In genomic region chr14:22315336-22315735, GRCh38 we compare ENCODE assay signal across 1 cellular context.
TF ChIP-seq lines count a peak whose summit lies in the region.

No MANE protein-coding gene starts in this region.

TF ChIP-seq in IMR-90, 13 proteins besides CTCF, POLR2A, EP300 and RAD21:
- TF ChIP-seq CEBPB (IDR thresholded peaks at IDR 0.05; ENCODE audit: low read depth, low read length) (no peak), NFE2L2 (IDR thresholded peaks at IDR 0.05; ENCODE audit: low read depth, low read length) (no peak), MAFK (IDR thresholded peaks at IDR 0.05; ENCODE audit: low read depth, low read length) (no peak), BHLHE40 (IDR thresholded peaks at IDR 0.05; ENCODE audit: low read depth, low read length) (no peak), CHD1 (IDR thresholded peaks at IDR 0.05; ENCODE audit: low read depth, low read length) (no peak), MAZ (IDR thresholded peaks at IDR 0.05; ENCODE audit: borderline replicate concordance, low read depth, low read length) (no peak), MXI1 (IDR thresholded peaks at IDR 0.05; ENCODE audit: borderline replicate concordance, low read depth, low read length) (no peak), RFX5 (IDR thresholded peaks at IDR 0.05; ENCODE audit: low read depth, low read length) (no peak), FOS (IDR thresholded peaks at IDR 0.05; ENCODE audit: low read depth, low read length) (no peak), RCOR1 (IDR thresholded peaks at IDR 0.05; ENCODE audit: insufficient replicate concordance, low read length) (no peak)
- TF ChIP-seq, protein P1, sequence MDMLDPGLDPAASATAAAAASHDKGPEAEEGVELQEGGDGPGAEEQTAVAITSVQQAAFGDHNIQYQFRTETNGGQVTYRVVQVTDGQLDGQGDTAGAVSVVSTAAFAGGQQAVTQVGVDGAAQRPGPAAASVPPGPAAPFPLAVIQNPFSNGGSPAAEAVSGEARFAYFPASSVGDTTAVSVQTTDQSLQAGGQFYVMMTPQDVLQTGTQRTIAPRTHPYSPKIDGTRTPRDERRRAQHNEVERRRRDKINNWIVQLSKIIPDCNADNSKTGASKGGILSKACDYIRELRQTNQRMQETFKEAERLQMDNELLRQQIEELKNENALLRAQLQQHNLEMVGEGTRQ (IDR thresholded peaks at IDR 0.05; ENCODE audit: low read depth, low read length) = no peak
- TF ChIP-seq, protein P2, sequence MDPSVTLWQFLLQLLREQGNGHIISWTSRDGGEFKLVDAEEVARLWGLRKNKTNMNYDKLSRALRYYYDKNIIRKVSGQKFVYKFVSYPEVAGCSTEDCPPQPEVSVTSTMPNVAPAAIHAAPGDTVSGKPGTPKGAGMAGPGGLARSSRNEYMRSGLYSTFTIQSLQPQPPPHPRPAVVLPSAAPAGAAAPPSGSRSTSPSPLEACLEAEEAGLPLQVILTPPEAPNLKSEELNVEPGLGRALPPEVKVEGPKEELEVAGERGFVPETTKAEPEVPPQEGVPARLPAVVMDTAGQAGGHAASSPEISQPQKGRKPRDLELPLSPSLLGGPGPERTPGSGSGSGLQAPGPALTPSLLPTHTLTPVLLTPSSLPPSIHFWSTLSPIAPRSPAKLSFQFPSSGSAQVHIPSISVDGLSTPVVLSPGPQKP (IDR thresholded peaks at IDR 0.05; ENCODE audit: borderline replicate concordance, low read depth, low read length) = no peak
